In the genomic region with DNA sequence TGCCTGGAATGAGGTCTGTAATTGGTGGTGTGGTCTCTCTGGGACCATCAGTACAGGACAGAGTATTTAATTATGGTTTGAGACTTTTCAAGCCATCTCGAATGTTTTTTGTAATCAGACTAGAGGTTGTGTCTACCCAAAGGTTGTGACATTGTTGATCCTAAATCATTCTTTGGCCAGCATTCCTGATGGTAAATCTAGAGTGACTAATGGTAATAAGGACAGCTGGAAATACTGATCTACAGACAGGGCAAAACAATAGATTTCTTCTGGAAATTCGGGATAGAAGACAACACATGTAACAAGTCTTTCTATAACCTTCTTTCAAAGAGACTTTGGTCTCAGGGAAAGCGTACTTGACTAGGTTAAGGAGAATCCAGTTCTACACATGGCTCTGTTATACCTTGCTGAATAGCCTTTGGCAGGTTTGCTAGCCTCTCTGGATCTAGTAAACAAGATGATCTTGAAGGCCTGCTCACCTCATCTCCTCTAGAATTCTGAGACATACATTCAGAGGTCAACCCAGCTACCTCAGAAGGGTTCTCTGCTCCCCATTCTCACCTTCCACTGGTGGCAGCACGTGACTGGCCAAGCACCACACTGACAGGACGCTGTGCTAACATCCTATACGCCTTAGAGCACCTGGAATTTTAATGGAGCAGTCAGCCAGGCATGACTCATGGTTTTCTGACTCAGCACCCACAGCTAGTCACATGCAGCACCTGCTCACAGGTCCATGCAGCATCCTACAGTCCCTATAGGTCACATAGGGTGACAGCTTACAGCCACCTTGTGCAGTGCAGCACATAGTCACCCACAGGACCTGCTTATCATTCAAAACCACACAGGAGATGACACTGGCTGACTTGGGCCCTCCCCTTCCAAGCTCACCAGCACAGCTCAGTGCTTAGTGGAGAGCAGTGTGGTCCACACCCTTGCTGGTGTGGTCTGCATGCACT, we compare ENCODE assay signal across 9 cellular contexts. TPM values are rescaled to one million over a fixed set of nuclear protein-coding genes. Genes with fewer than 3 reads are reported as not detected.
DNase-seq lines count a peak whose midpoint lies in the region; ATAC-seq and TF ChIP-seq lines count a peak whose summit lies in the region.
"Had no signal": no experiment of that assay in that cellular context is flagged by ENCODE, and none has a peak within 500 bp of the region (broad histone marks: within the 10 kb centered on the region; RNA-seq: fewer than 3 reads in every experiment).

No MANE protein-coding gene starts in this region.

- no peak for TF ChIP-seq CTCF in left ventricle myocardium inferior (IDR thresholded peaks at IDR 0.05; ENCODE audit: borderline replicate concordance)

- H3K4me3 ChIP-seq in left ventricle myocardium inferior = no peak overlapping the region

- H3K4me1 ChIP-seq in left ventricle myocardium inferior = no peaks in the 10 kb centered on the region

- no peak overlapping the region for H3K4me3 Mint-ChIP-seq in T-helper 17 cell
- H3K4me3 Mint-ChIP-seq in stimulated activated memory B cell treated with anti-CD40 and anti-IgM and Interleukin-4, amounts not matched to agents 10 μg/mL and 1 μg/mL and 100 μg/mL, for 72 hours = no peak overlapping the region
- H3K4me3 Mint-ChIP-seq: T-helper 1 cell treated with Interleukin-12 subunit alpha and Interleukin-12 subunit beta and Interleukin-4 antibody, amounts not matched to agents 30 μg/mL and 1 μg/mL, for 36 hours had no signal

- no peaks in the 10 kb centered on the region for H3K36me3 ChIP-seq in left ventricle myocardium inferior

- H3K27ac Mint-ChIP-seq in T-helper 17 cell = no peak overlapping the region
- no peak overlapping the region for H3K27ac Mint-ChIP-seq in stimulated activated memory B cell treated with anti-CD40 and anti-IgM and Interleukin-4, amounts not matched to agents 10 μg/mL and 1 μg/mL and 100 μg/mL, for 72 hours

- intact Hi-C loops in left ventricle myocardium inferior (cut with micrococcal nuclease) = no loop called here

- peaks cover 10% of the 10 kb centered on the region for H3K9me3 Mint-ChIP-seq in stimulated activated memory B cell treated with anti-CD40 and anti-IgM and Interleukin-4, amounts not matched to agents 10 μg/mL and 1 μg/mL and 100 μg/mL, for 72 hours

- no peaks in the 10 kb centered on the region for H3K4me1 Mint-ChIP-seq in T-helper 17 cell
- H3K4me1 Mint-ChIP-seq in stimulated activated memory B cell treated with anti-CD40 and anti-IgM and Interleukin-4, amounts not matched to agents 10 μg/mL and 1 μg/mL and 100 μg/mL, for 72 hours = no peaks in the 10 kb centered on the region

- H3K27me3 ChIP-seq in left ventricle myocardium inferior (ENCODE audit: low read depth) = no peaks in the 10 kb centered on the region

- H3K27ac ChIP-seq in left ventricle myocardium inferior (replicated peaks) = no peak overlapping the region

- DNase-seq in activated CD4-positive, CD25-positive, alpha-beta regulatory T cell treated with anti-CD3 and anti-CD28 coated beads, Interleukin-2, amount 50 U/mL, for 72 hours = no peak
- no peak for DNase-seq in T-helper 17 cell
- peak; percentile 88 for DNase-seq in glomerular visceral epithelial cell (ENCODE audit: extremely low spot score)
- no peak for DNase-seq in left ventricle myocardium inferior
- no peak for DNase-seq in ecto neural progenitor cell (ENCODE audit: low spot score)
- no peak for DNase-seq in NCI-H82 (lab: John Stamatoyannopoulos, UW)

- H3K9me3 ChIP-seq in T-helper 17 cell (ENCODE audit: control insufficient read depth, low read length, poor library complexity, severe bottlenecking) (peaks cover 4% of the 10 kb centered on the region), left ventricle myocardium inferior (replicated peaks) (peaks cover 15% of the 10 kb centered on the region)

- peak; percentile 96 to 98 for ATAC-seq in activated CD4-positive, CD25-positive, alpha-beta regulatory T cell treated with anti-CD3 and anti-CD28 coated beads, Interleukin-2, amount 50 U/mL, for 24 hours
- ATAC-seq in T-helper 17 cell = peak; percentile 72
- peak; percentile 40 for ATAC-seq in stimulated activated memory B cell treated with anti-CD40 and anti-IgM and Interleukin-4, amounts not matched to agents 10 μg/mL and 1 μg/mL and 100 μg/mL, for 72 hours

- H3K27me3 Mint-ChIP-seq in T-helper 17 cell = peaks cover 8% of the 10 kb centered on the region
- peaks cover 17% of the 10 kb centered on the region for H3K27me3 Mint-ChIP-seq in stimulated activated memory B cell treated with anti-CD40 and anti-IgM and Interleukin-4, amounts not matched to agents 10 μg/mL and 1 μg/mL and 100 μg/mL, for 72 hours

- H3K36me3 Mint-ChIP-seq in T-helper 17 cell (ENCODE audit: low read depth) = peaks cover 5% of the 10 kb centered on the region
- H3K36me3 Mint-ChIP-seq in stimulated activated memory B cell treated with anti-CD40 and anti-IgM and Interleukin-4, amounts not matched to agents 10 μg/mL and 1 μg/mL and 100 μg/mL, for 72 hours = no peaks in the 10 kb centered on the region

RNA-seq across cellular contexts. Expression of a gene that starts 12.2 kb away (rescaled TPM):
- 1 to 10 TPM; 2.2 to 2.7 TPM for total RNA-seq in T-helper 17 cell
- total RNA-seq in left ventricle myocardium inferior = 2.4 TPM

Comparison
In these comparisons a context has a peak if more than half of its experiments do, and no peak if none do; other contexts are left out.
1. ATAC-seq: peak in every context shown above with its lines; median percentile 97 in activated CD4-positive, CD25-positive, alpha-beta regulatory T cell treated with anti-CD3 and anti-CD28 coated beads, Interleukin-2, amount 50 U/mL, for 24 hours; 72 in T-helper 17 cell; 40 in stimulated activated memory B cell treated with anti-CD40 and anti-IgM and Interleukin-4, amounts not matched to agents 10 μg/mL and 1 μg/mL and 100 μg/mL, for 72 hours.